ENCODE assay signal across 1 cellular context in genomic region chr12:96361074-96361473, GRCh38.
TF ChIP-seq lines count a peak whose summit lies in the region.

No MANE protein-coding gene starts in this region.

TF ChIP-seq in GM23338, 12 proteins besides CTCF, POLR2A, EP300 and RAD21:
- no peak for TF ChIP-seq ZNF462 (CRISPR knock-in tag; IDR thresholded peaks at IDR 0.05)
- no peak for TF ChIP-seq POLR2AphosphoS5 (IDR thresholded peaks at IDR 0.05; ENCODE audit: low read depth)
